In genomic region chr19:48147597-48148175, GRCh38 we compare ENCODE assay signal across 22 cellular contexts.
"Had no signal": no experiment of that assay in that cellular context is flagged by ENCODE, and none has a peak within 500 bp of the region (broad histone marks: within the 10 kb centered on the region; RNA-seq: fewer than 3 reads in every experiment).

No MANE protein-coding gene starts in this region.

- H3K4me1 ChIP-seq: foreskin keratinocyte, parathyroid adenoma had no signal

- DNase-seq: effector memory CD8-positive, alpha-beta T cell; erythroblast; foreskin keratinocyte; kidney; left cardiac atrium; mammary epithelial cell; retina; spleen; stimulated activated CD4-positive, alpha-beta T cell treated with anti-CD3 and anti-CD28 coated beads, Interleukin-15, amount 100 ng/mL, for 24 hours; stimulated activated CD4-positive, alpha-beta T cell treated with anti-CD3 and anti-CD28 coated beads, Interleukin-1b, Interleukin-23, amount 100 ng/mL, for 48 hours; stimulated activated CD4-positive, alpha-beta T cell treated with anti-CD3 and anti-CD28 coated beads, Interleukin-4, amount 100 ng/mL, for 24 hours; stimulated activated naive B cell treated with anti-CD40 and anti-IgM and Interleukin-4, amounts not matched to agents 10 μg/mL and 1 μg/mL and 100 μg/mL, for 72 hours; stomach; substantia nigra had no signal

- H3K27me3 ChIP-seq: foreskin keratinocyte, hepatocyte, spleen, stomach had no signal

- H3K36me3 ChIP-seq: prostate gland had no signal

- H3K4me3 ChIP-seq: hepatocyte, prostate gland, spleen, stomach, thoracic aorta had no signal

- H3K4me1 Mint-ChIP-seq: naive thymus-derived CD8-positive, alpha-beta T cell had no signal

- H3K9me3 ChIP-seq: prostate gland, spleen, stomach, thoracic aorta had no signal

- H3K27ac Mint-ChIP-seq: dendritic cell treated with granulocyte-macrophage colony-stimulating factor and Interleukin-4, amounts not matched to agents 40 ng/mL and 50 ng/mL, for 4 days; naive thymus-derived CD8-positive, alpha-beta T cell; stimulated activated naive B cell treated with anti-CD40 and anti-IgM and Interleukin-4, amounts not matched to agents 10 μg/mL and 1 μg/mL and 100 μg/mL, for 72 hours; type B pancreatic cell had no signal

- H3K27ac ChIP-seq: foreskin keratinocyte, hepatocyte, parathyroid adenoma, prostate gland, spleen, stomach, thoracic aorta had no signal

- H3K27me3 Mint-ChIP-seq: dendritic cell treated with granulocyte-macrophage colony-stimulating factor and Interleukin-4, amounts not matched to agents 40 ng/mL and 50 ng/mL, for 4 days; effector memory CD8-positive, alpha-beta T cell; naive thymus-derived CD8-positive, alpha-beta T cell; stimulated activated naive B cell treated with anti-CD40 and anti-IgM and Interleukin-4, amounts not matched to agents 10 μg/mL and 1 μg/mL and 100 μg/mL, for 72 hours; type B pancreatic cell had no signal

- H3K9me3 Mint-ChIP-seq: dendritic cell treated with granulocyte-macrophage colony-stimulating factor and Interleukin-4, amounts not matched to agents 40 ng/mL and 50 ng/mL, for 4 days; effector memory CD8-positive, alpha-beta T cell; naive thymus-derived CD8-positive, alpha-beta T cell; stimulated activated naive B cell treated with anti-CD40 and anti-IgM and Interleukin-4, amounts not matched to agents 10 μg/mL and 1 μg/mL and 100 μg/mL, for 72 hours; type B pancreatic cell had no signal

- H3K4me3 Mint-ChIP-seq: dendritic cell treated with granulocyte-macrophage colony-stimulating factor and Interleukin-4, amounts not matched to agents 40 ng/mL and 50 ng/mL, for 4 days; effector memory CD8-positive, alpha-beta T cell; naive thymus-derived CD8-positive, alpha-beta T cell; stimulated activated naive B cell treated with anti-CD40 and anti-IgM and Interleukin-4, amounts not matched to agents 10 μg/mL and 1 μg/mL and 100 μg/mL, for 72 hours; type B pancreatic cell had no signal

- ATAC-seq: effector memory CD8-positive, alpha-beta T cell; foreskin keratinocyte; left cardiac atrium; naive thymus-derived CD8-positive, alpha-beta T cell; sciatic nerve; stimulated activated naive B cell treated with anti-CD40 and anti-IgM and Interleukin-4, amounts not matched to agents 10 μg/mL and 1 μg/mL and 100 μg/mL, for 72 hours had no signal
